ENCODE assay signal across 1 cellular context in the genomic region with DNA sequence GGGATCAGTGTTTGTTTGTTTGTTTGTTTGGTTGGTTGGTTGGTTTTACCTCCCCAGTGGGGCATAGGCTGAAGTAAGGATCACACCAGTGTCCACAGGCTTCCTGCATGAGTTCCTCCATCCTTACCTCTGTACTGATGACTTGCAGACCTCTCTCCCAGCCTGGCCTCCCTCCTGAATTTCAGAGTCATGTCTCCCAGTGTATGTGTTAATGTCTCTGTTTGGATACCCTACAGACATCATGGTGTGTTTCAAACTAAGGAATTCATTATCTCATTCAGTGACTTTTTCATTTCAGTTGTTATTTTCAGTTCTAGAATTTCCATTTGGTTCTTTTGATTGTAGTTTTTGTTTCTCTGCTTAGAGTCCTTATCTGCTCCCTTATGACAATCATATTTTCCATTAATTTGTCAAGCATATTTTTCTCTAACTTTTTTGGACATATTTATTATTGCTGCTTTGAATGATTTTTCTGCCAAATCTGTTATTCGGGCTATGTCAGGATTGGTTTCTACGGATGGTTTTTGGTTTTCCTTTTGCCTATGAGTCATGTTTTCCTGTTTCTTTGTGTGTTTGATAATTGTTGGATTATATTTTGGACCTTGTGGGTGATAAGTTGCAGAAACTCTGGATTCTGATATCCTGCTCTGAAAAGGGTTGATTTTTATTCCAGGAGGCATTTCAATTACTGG.
TF ChIP-seq lines count a peak whose summit lies in the region.

No MANE protein-coding gene starts in this region.

TF ChIP-seq in endothelial cell of umbilical vein, 7 proteins besides CTCF, POLR2A, EP300 and RAD21:
- TF ChIP-seq JUN (IDR thresholded peaks at IDR 0.05; ENCODE audit: borderline replicate concordance, insufficient read depth, insufficient read length, low read depth): peak; percentile 87
- TF ChIP-seq, protein P1, sequence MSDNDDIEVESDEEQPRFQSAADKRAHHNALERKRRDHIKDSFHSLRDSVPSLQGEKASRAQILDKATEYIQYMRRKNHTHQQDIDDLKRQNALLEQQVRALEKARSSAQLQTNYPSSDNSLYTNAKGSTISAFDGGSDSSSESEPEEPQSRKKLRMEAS (IDR thresholded peaks at IDR 0.05; ENCODE audit: insufficient read depth, insufficient read length): no peak
- no peak for TF ChIP-seq GATA2 (IDR thresholded peaks at IDR 0.05; ENCODE audit: insufficient read depth, insufficient read length, low read depth, low read length)
- TF ChIP-seq MYC (IDR thresholded peaks at IDR 0.05; ENCODE audit: low read depth, low read length): no peak
- no peak for TF ChIP-seq EZH2 (IDR thresholded peaks at IDR 0.05; ENCODE audit: borderline replicate concordance, low read depth, low read length, severe bottlenecking)
- TF ChIP-seq FOS (IDR thresholded peaks at IDR 0.05; ENCODE audit: borderline replicate concordance, insufficient read depth, low read length): peak; percentile 72
